Comparison of ENCODE assay signal across 1 cellular context in the genomic region with DNA sequence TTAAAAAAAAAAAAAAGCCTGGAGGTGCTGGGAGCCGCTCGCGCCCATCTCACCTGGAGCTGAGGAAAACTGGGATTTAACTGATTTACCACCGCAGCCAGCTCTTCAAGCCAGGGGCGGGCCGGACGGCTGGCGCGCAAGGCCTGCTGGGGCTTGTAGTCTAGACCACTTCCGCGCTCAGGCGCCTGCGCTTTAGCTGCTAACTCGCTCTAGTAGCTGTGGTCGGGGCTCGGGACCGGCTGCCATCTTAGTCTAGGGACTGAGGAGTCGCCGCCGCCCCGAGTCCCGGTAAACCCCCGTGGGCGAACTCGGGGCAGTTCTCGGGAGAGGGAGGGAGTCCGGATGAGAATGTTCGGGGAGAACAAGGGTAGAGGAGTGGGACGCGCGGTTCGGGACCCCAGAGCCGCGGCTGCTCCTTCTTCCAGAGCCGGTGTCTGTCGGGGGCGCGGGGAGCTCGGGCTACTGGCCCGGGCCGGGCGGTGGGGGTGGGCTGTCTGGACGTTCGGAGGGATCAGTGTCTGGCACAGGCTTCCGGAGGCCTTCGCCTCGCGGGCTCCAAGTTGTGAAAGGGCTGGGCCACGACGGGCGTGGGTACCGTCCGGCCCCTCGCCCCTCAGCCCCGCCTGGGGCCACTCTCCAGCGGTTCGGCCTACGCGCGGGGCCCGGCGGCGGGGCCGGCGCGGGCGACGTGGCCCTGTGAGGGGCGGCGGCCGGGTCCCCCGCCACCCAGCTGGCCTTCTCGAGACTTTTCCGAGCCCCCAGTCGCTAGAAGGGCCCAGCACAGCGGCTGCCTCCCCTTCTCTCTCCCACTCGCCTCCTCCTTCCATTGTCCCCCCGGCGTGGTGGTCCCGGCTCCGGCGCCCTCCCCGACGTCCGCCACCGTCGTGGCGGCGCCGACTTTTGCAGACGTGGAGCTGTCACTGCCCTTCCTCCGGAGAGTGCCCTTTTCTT.
TF ChIP-seq lines count a peak whose summit lies in the region.

ITCH (plus strand) TSS at position 212 of the 951 bp plus-strand sequence. CDS start 30,539 bp downstream, outside the sequence.

TF ChIP-seq in K562, 482 proteins besides CTCF, POLR2A, EP300 and RAD21 (continued from another document):
- 0 out of 2 replicates have a peak, but pooled peaks have one; percentile 61 for TF ChIP-seq THAP12 (CRISPR knock-in tag; IDR thresholded peaks at IDR 0.05)
- TF ChIP-seq MEIS2 (IDR thresholded peaks at IDR 0.05; ENCODE audit: partially characterized antibody) = peak; percentile 38
- TF ChIP-seq ELF1 (tag; IDR thresholded peaks at IDR 0.05) = peak; percentile 90
- TF ChIP-seq MNT (conservative IDR thresholded peaks at IDR 0.05) = peak in 1 of 2 experiments; percentile 43; a peak in 3 of 4 replicates
- TF ChIP-seq CCNT2 (IDR thresholded peaks at IDR 0.05; ENCODE audit: borderline replicate concordance, extremely low read depth, insufficient read length, low read depth, low read length) = peak; percentile 56
- TF ChIP-seq NCOA6 (IDR thresholded peaks at IDR 0.05) = peak; percentile 77
- TF ChIP-seq BRD4 (IDR thresholded peaks at IDR 0.05) = peak; percentile 51; the same call in 1 of the 2 replicates
- no peak for TF ChIP-seq NR2C2 (CRISPR knock-in tag; IDR thresholded peaks at IDR 0.05)
- TF ChIP-seq NR2C2 (tag; IDR thresholded peaks at IDR 0.05) = no peak; the same call in 1 of the 2 replicates
- TF ChIP-seq ZBTB8A (IDR thresholded peaks at IDR 0.05; ENCODE audit: partially characterized antibody) = no peak
TF ChIP-seq in K562: peak in this region for 88.
